In the genomic region with DNA sequence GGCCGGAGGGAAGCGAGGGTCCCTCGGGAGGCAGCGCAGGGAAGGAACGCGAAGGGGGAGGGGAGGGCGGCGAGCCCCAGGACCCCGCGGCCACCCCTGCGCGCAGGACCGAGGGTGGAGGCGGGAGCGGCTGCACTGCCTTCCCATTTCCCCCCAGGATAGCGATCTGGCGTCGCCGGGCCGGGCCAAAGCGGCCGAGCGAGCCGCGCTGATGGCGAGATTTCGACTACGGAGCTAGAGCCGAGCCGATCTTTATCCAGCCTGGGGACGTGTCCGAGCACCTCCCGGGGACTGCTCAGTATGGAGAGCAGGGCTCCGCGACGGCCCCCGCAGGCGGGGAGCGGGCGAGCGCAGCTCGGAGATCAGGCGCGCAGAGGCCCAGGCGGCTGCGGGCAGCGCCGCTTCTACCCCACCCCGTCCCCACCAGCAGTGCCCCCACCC, we compare ENCODE assay signal across 11 cellular contexts. TPM values are rescaled to one million over a fixed set of nuclear protein-coding genes. Genes with fewer than 3 reads are reported as not detected.
DNase-seq lines count a peak whose midpoint lies in the region; ATAC-seq, FAIRE-seq and TF ChIP-seq lines count a peak whose summit lies in the region.
"Had no signal": no experiment of that assay in that cellular context is flagged by ENCODE, and none has a peak within 500 bp of the region (broad histone marks: within the 10 kb centered on the region; RNA-seq: fewer than 3 reads in every experiment).

No MANE protein-coding gene starts in this region.

- no peak overlapping the region for H3K27ac ChIP-seq in HUES64 (ENCODE audit: low read depth, low read length)
- H3K27ac ChIP-seq in coronary artery, result no peak overlapping the region
- no peak overlapping the region for H3K27ac ChIP-seq in kidney (ENCODE audit: low read depth in 2 of 2, low read length in 2 of 2)
- H3K27ac ChIP-seq in subcutaneous abdominal adipose tissue (ENCODE audit: low read depth, low read length), result no peak overlapping the region

- H3K9ac ChIP-seq in HUES64 (ENCODE audit: low read depth, low read length) (peak overlapping the region; percentile 48), kidney (ENCODE audit: low read length in 2 of 2) (no peak overlapping the region), subcutaneous abdominal adipose tissue (ENCODE audit: low read length in 5 of 5) (no peak overlapping the region)

- H3K4me1 ChIP-seq in HUES64 (ENCODE audit: insufficient read depth, low read length) (no peaks in the 10 kb centered on the region), kidney (ENCODE audit: control insufficient read depth in 1 of 2, insufficient read depth in 1 of 2, low read depth in 1 of 2, low read length in 2 of 2) (peaks cover 0 to 8% of the 10 kb centered on the region in 2 donors), subcutaneous abdominal adipose tissue (ENCODE audit: control insufficient read depth in 5 of 5, insufficient read depth in 5 of 5, low read length in 5 of 5) (peaks cover 0 to 17% (median 12%) of the 10 kb centered on the region in 5 donors)

- H3K36me3 ChIP-seq in HUES64 (ENCODE audit: insufficient read depth, low read length) (no peaks in the 10 kb centered on the region), kidney (ENCODE audit: control insufficient read depth in 1 of 2, insufficient read depth in 2 of 2, low read length in 2 of 2) (no peaks in the 10 kb centered on the region), subcutaneous abdominal adipose tissue (ENCODE audit: control insufficient read depth in 5 of 5, insufficient read depth in 5 of 5, low read length in 5 of 5) (no peaks in the 10 kb centered on the region)

- TF ChIP-seq POLR2A in GM12892 (IDR thresholded peaks at IDR 0.05; ENCODE audit: low read depth, low read length), result no peak

- H3K9me3 ChIP-seq in HUES64 (ENCODE audit: insufficient read depth, low read depth, low read length) (no peaks in the 10 kb centered on the region), kidney (ENCODE audit: control insufficient read depth in 1 of 2, low read length in 2 of 2) (no peaks in the 10 kb centered on the region), subcutaneous abdominal adipose tissue (ENCODE audit: control insufficient read depth in 5 of 5, low read length in 5 of 5) (no peaks in the 10 kb centered on the region)

- no peaks in the 10 kb centered on the region for H3K4me1 Mint-ChIP-seq in activated T-helper 1 cell treated with anti-CD3 and anti-CD28 coated beads, Interleukin-12 subunit alpha, Interleukin-12 subunit beta, Interleukin-2, Interleukin-4 antibody, amounts not matched to agents 30 ng/mL and 10 ng/mL and 1 ng/mL, durations not matched to agents 14 hours and 24 hours and 36 hours (ENCODE audit: low read depth)

- H3K27me3 Mint-ChIP-seq in activated T-helper 1 cell treated with anti-CD3 and anti-CD28 coated beads, Interleukin-12 subunit alpha, Interleukin-12 subunit beta, Interleukin-2, Interleukin-4 antibody, amounts not matched to agents 30 ng/mL and 10 ng/mL and 1 ng/mL, durations not matched to agents 14 hours and 24 hours and 36 hours (ENCODE audit: insufficient read depth), result peaks cover 59% of the 10 kb centered on the region

- peaks cover 3% of the 10 kb centered on the region for H3K36me3 Mint-ChIP-seq in activated T-helper 1 cell treated with anti-CD3 and anti-CD28 coated beads, Interleukin-12 subunit alpha, Interleukin-12 subunit beta, Interleukin-2, Interleukin-4 antibody, amounts not matched to agents 30 ng/mL and 10 ng/mL and 1 ng/mL, durations not matched to agents 14 hours and 24 hours and 36 hours (ENCODE audit: low read depth)

- no peaks in the 10 kb centered on the region for H3K9me3 Mint-ChIP-seq in activated T-helper 1 cell treated with anti-CD3 and anti-CD28 coated beads, Interleukin-12 subunit alpha, Interleukin-12 subunit beta, Interleukin-2, Interleukin-4 antibody, amounts not matched to agents 30 ng/mL and 10 ng/mL and 1 ng/mL, durations not matched to agents 14 hours and 24 hours and 36 hours
- H3K9me3 Mint-ChIP-seq: activated naive CD4-positive, alpha-beta T cell treated with anti-CD3 and anti-CD28 coated beads, Interleukin-2, amount 50 U/mL, for 72 hours had no signal

- H3K27me3 ChIP-seq in HUES64 (ENCODE audit: insufficient read depth, low read length) (peaks cover 93% of the 10 kb centered on the region), subcutaneous abdominal adipose tissue (ENCODE audit: control insufficient read depth in 5 of 5, insufficient read depth in 4 of 5, low read length in 5 of 5) (peaks cover 38 to 66% (median 52%) of the 10 kb centered on the region in 5 donors)

- WGBS in HUES64, result under 1% methylated on average over 49 of the region's 49 CpGs

- intact Hi-C loops in kidney (cut with DNase I), result no loop called here
- intact Hi-C loops in activated T-helper 1 cell treated with anti-CD3 and anti-CD28 coated beads, Interleukin-12 subunit alpha, Interleukin-12 subunit beta, Interleukin-2, Interleukin-4 antibody, amounts not matched to agents 30 ng/mL and 10 ng/mL and 1 ng/mL, durations not matched to agents 14 hours and 24 hours and 36 hours (cut with micrococcal nuclease), result loop anchor here (10.0 kb wide), 1 partner anchor 1504 kb away; a partner anchor contains a TSS

- no peak for TF ChIP-seq CTCF in coronary artery (IDR thresholded peaks at IDR 0.05)
- TF ChIP-seq CTCF in kidney (IDR thresholded peaks at IDR 0.05; ENCODE audit: borderline replicate concordance, extremely low read depth, insufficient read depth), result no peak

- FAIRE-seq in kidney (lab: Jason Lieb, UNC) (no peak), GM12892 (lab: Jason Lieb, UNC) (no peak)

- no peak for ATAC-seq in GM19351 (IDR thresholded peaks at IDR 0.05; ENCODE audit: unreplicated experiment)

- H3K27ac Mint-ChIP-seq in activated T-helper 1 cell treated with anti-CD3 and anti-CD28 coated beads, Interleukin-12 subunit alpha, Interleukin-12 subunit beta, Interleukin-2, Interleukin-4 antibody, amounts not matched to agents 30 ng/mL and 10 ng/mL and 1 ng/mL, durations not matched to agents 14 hours and 24 hours and 36 hours, result no peak overlapping the region
- H3K27ac Mint-ChIP-seq: activated naive CD4-positive, alpha-beta T cell treated with anti-CD3 and anti-CD28 coated beads, Interleukin-2, amount 50 U/mL, for 72 hours had no signal

- H3K4me3 Mint-ChIP-seq in activated T-helper 1 cell treated with anti-CD3 and anti-CD28 coated beads, Interleukin-12 subunit alpha, Interleukin-12 subunit beta, Interleukin-2, Interleukin-4 antibody, amounts not matched to agents 30 ng/mL and 10 ng/mL and 1 ng/mL, durations not matched to agents 14 hours and 24 hours and 36 hours, result no peak overlapping the region

- DNase-seq in coronary artery (ENCODE audit: low spot score) (no peak), kidney (peak; percentile 75), GM12892 (ENCODE audit: insufficient read length) (no peak)
- no peak for DNase-seq in stimulated activated CD4-positive, alpha-beta T cell treated with anti-CD3 and anti-CD28 coated beads, Interleukin-4, amount 100 ng/mL, for 24 hours
- DNase-seq in activated T-helper 1 cell treated with anti-CD3 and anti-CD28 coated beads, Interleukin-12 subunit alpha, Interleukin-12 subunit beta, Interleukin-2, Interleukin-4 antibody, amounts not matched to agents 30 ng/mL and 10 ng/mL and 1 ng/mL, durations not matched to agents 14 hours and 24 hours and 36 hours (ENCODE audit: low spot score), result no peak
- DNase-seq: NCI-H2029 treated with DMSO at 0.1 percent for 48 hours had no signal

- H3K4me3 ChIP-seq in HUES64 (ENCODE audit: low read length) (peak overlapping the region; percentile 69), coronary artery (peak overlapping the region; percentile 67), kidney (ENCODE audit: low read length in 2 of 2) (no peak overlapping the region), subcutaneous abdominal adipose tissue (ENCODE audit: low read depth in 1 of 5, low read length in 5 of 5) (peak overlapping the region in 4 of 5 donors; percentile 22 to 59 (median 44))

RNA-seq across cellular contexts. Expression of a gene that starts 0.6 kb away (rescaled TPM):
- 0.45 TPM for polyA plus RNA-seq in HUES64 (2013, experiment 1 of 2)
- polyA plus RNA-seq in HUES64 (2013, experiment 2 of 2), result 0.70 TPM
- total RNA-seq in kidney, result 6.1 TPM
- 7.2 TPM for polyA plus RNA-seq in kidney (ENCODE audit: insufficient read depth, low read depth, low replicate concordance)
- polyA plus RNA-seq in GM12892 (2012; ENCODE audit: missing spikeins), result not detected
- total RNA-seq in activated T-helper 1 cell treated with anti-CD3 and anti-CD28 coated beads, Interleukin-12 subunit alpha, Interleukin-12 subunit beta, Interleukin-2, Interleukin-4 antibody, amounts not matched to agents 30 ng/mL and 10 ng/mL and 1 ng/mL, durations not matched to agents 14 hours and 24 hours and 36 hours, result not detected in 2 replicates
- total RNA-seq: activated naive CD4-positive, alpha-beta T cell treated with anti-CD3 and anti-CD28 coated beads, Interleukin-2, amount 50 U/mL, for 72 hours; fibroblast of lung had no signal
- polyA plus RNA-seq: fibroblast of lung had no signal

Comparison
In these comparisons a context has a peak if more than half of its experiments do, and no peak if none do; other contexts are left out.
1. H3K4me3 ChIP-seq: peak in HUES64 (single experiment), coronary artery (single experiment) and subcutaneous abdominal adipose tissue (4 of 5); none in kidney (0 of 2).